8 cellular contexts compared by ENCODE assay signal in the genomic region with DNA sequence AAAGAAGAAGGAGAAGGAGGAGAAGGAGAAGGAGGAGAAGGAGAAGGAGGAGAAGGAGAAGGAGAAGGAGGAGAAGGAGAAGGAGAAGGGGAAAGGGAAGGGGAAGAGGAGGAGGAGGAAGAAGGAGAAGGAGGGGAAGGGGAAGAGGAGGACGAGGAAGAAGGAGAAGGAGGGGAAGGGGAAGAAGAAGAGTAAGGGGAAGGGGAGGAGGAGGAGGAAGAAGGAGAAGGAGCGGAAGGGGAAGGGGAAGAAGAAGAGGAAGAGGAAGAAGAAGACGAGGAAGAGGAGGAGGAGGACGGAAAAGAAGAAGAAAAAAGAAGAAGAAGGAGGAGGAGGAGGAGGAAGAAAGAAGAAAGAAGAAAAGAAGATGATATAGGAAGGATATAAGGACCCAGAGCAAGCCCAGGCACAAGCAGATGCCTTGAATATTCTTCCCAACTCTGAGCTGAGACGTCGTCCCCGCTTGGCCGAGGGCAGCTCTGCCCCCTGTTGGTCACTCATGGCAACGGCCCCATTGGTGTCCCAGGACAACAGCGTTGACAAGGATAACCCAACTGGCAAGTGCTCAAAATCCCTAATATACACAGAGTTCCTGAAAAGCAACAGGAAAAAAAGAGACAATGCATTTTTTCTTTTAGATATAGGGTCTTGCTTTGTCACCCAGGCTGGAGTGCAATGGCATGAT. TPM values are rescaled to one million over a fixed set of nuclear protein-coding genes. Genes with fewer than 3 reads are reported as not detected.
DNase-seq lines count a peak whose midpoint lies in the region; ATAC-seq, FAIRE-seq and TF ChIP-seq lines count a peak whose summit lies in the region.

No MANE protein-coding gene starts in this region.

- peak; percentile 39 for FAIRE-seq in HepG2 (lab: Jason Lieb, UNC)

- H3K9me3 ChIP-seq in HCT116 (ENCODE audit: control insufficient read depth in 1 of 2, insufficient read depth in 1 of 2, low read depth in 1 of 2, low read length in 2 of 2): no peaks in the 10 kb centered on the region
- no peaks in the 10 kb centered on the region for H3K9me3 ChIP-seq in HepG2 (ENCODE audit: low read length)

- ATAC-seq in HCT116: peak; percentile 88
- peak; percentile 67 for ATAC-seq in HepG2

- H3K4me2 ChIP-seq in HCT116 (ENCODE audit: low read length): 0 out of 2 replicates have a peak overlapping the region, but pooled peaks have one; percentile 25
- H3K4me2 ChIP-seq in HepG2 (ENCODE audit: low read depth, low read length): no peak overlapping the region

- H3K27ac Mint-ChIP-seq in activated naive CD8-positive, alpha-beta T cell treated with anti-CD3 and anti-CD28 coated beads for 36 hours: no peak overlapping the region

- DNase-seq in BJ (ENCODE audit: low read depth) (no peak), HCT116 (ENCODE audit: low read depth, low spot score) (peak; percentile 36), HepG2 (ENCODE audit: low spot score) (no peak), putamen (ENCODE audit: low spot score) (no peak), mesenteric fat pad (ENCODE audit: low spot score) (no peak), NCI-H510A treated with DMSO at 0.1 percent for 48 hours (lab: John Stamatoyannopoulos, UW) (no peak)
- peak; percentile 34 for DNase-seq in activated naive CD8-positive, alpha-beta T cell treated with anti-CD3 and anti-CD28 coated beads for 36 hours
- no peak for DNase-seq in central memory CD4-positive, alpha-beta T cell

- H4K20me1 ChIP-seq in HCT116 (ENCODE audit: insufficient read depth) (no peaks in the 10 kb centered on the region), HepG2 (ENCODE audit: insufficient read depth, low read length) (no peaks in the 10 kb centered on the region)

- no peaks in the 10 kb centered on the region for H3K79me2 ChIP-seq in HCT116 (ENCODE audit: insufficient read depth, low read length)
- no peaks in the 10 kb centered on the region for H3K79me2 ChIP-seq in HepG2 (ENCODE audit: insufficient read depth, low read length)

- CTCF ChIA-PET in BJ (lab: Yijun Ruan, JAX) (interaction anchor here (0.7 to 5.1 kb wide), 11 partner anchors 9 to 663 kb away, joined by 3 to 32 read pairs (median 3); no protein-coding TSS in a partner anchor), HCT116 (lab: Charles Lee) (interaction anchor here (0.5 to 2.4 kb wide), 15 partner anchors 9 to 189 kb away, joined by 3 to 20 read pairs (median 4); no protein-coding TSS in a partner anchor), HepG2 (lab: Yijun Ruan, JAX; ENCODE audit: low intra/inter-chr PET ratio, low total read pairs) (interaction anchor here (0.7 to 1.6 kb wide), 3 partner anchors 12 to 74 kb away, joined by 3 to 6 read pairs (median 4); no protein-coding TSS in a partner anchor)

- H3K36me3 ChIP-seq in BJ (ENCODE audit: control insufficient read depth, insufficient read depth, low read length): no peaks in the 10 kb centered on the region
- no peaks in the 10 kb centered on the region for H3K36me3 ChIP-seq in HCT116 (ENCODE audit: control insufficient read depth in 1 of 2, insufficient read depth in 2 of 2, low read length in 2 of 2)
- no peaks in the 10 kb centered on the region for H3K36me3 ChIP-seq in HepG2 (replicated peaks in 1 of 2; ENCODE audit: control insufficient read depth in 1 of 2, insufficient read depth in 2 of 2, low read length in 2 of 2)

- H3K27me3 Mint-ChIP-seq in activated naive CD8-positive, alpha-beta T cell treated with anti-CD3 and anti-CD28 coated beads for 36 hours: peaks cover 11% of the 10 kb centered on the region

- H3K27ac ChIP-seq in HCT116 (ENCODE audit: low read depth, low read length): no peak overlapping the region
- H3K27ac ChIP-seq in HepG2 (ENCODE audit: extremely low read length, insufficient read depth, low read length): no peak overlapping the region

- H3K4me3 ChIP-seq in BJ (ENCODE audit: low read depth, low read length) (no peak overlapping the region), HCT116 (replicated peaks in 1 of 2; ENCODE audit: low read depth in 1 of 2, low read length in 2 of 2) (no peak overlapping the region), HepG2 (replicated peaks in 1 of 3; ENCODE audit: insufficient read depth in 1 of 3, low read depth in 2 of 3, low read length in 3 of 3) (no peak overlapping the region; a peak in 1 of 6 replicates)

- peak; percentile 58 for TF ChIP-seq CTCF in BJ (IDR thresholded peaks at IDR 0.05; ENCODE audit: insufficient read depth, low read depth, low read length)
- TF ChIP-seq CTCF in HCT116 (IDR thresholded peaks at IDR 0.05 in 2 of 3, conservative IDR thresholded peaks at IDR 0.05 in 1 of 3; ENCODE audit: borderline replicate concordance in 1 of 3, insufficient read depth in 1 of 3, low read depth in 2 of 3, low read length in 2 of 3): peak; percentile 40 to 98 (median 94); a peak in 5 of 6 replicates
- TF ChIP-seq CTCF in HepG2 (CRISPR knock-in tag; IDR thresholded peaks at IDR 0.05): peak; percentile 77

- 31% methylated on average over 10 of the region's 10 CpGs for WGBS in HepG2 (ENCODE audit: low lambda C conversion rate)

- peaks cover 5% of the 10 kb centered on the region for H3K9me3 Mint-ChIP-seq in activated naive CD8-positive, alpha-beta T cell treated with anti-CD3 and anti-CD28 coated beads for 36 hours

- intact Hi-C loops in HCT116 (cut with micrococcal nuclease): loop anchor here (10.0 kb wide), 1 partner anchor 372 kb away; a partner anchor contains a TSS
- intact Hi-C loops in HepG2 (cut with micrococcal nuclease; ENCODE audit: unreplicated experiment): no loop called here

- TF ChIP-seq EP300 in HepG2 (IDR thresholded peaks at IDR 0.05; ENCODE audit: low read depth in 2 of 2, low read length in 2 of 2): no peak
- TF ChIP-seq EP300 in HepG2 (CRISPR knock-in tag; IDR thresholded peaks at IDR 0.05; ENCODE audit: borderline replicate concordance): no peak

- BruUV-seq in HCT116 (replicated peaks; lab: Mats Ljungman, UMichigan) (no TSS peak), HepG2 (replicated peaks; lab: Mats Ljungman, UMichigan) (no TSS peak)

- H3K4me1 ChIP-seq in HCT116 (ENCODE audit: control insufficient read depth in 1 of 2, insufficient read depth in 2 of 2, low read length in 2 of 2) (peaks cover 2 to 17% of the 10 kb centered on the region in 2 experiments), HepG2 (ENCODE audit: insufficient read depth, low read length) (peaks cover 34% of the 10 kb centered on the region)

- TF ChIP-seq RAD21 in HCT116 (IDR thresholded peaks at IDR 0.05; ENCODE audit: low read depth) (peak; percentile 57), HepG2 (CRISPR knock-in tag; IDR thresholded peaks at IDR 0.05) (peak; percentile 25; the same call in 1 of the 2 replicates)

- no peak overlapping the region for H3K4me3 Mint-ChIP-seq in activated naive CD8-positive, alpha-beta T cell treated with anti-CD3 and anti-CD28 coated beads for 36 hours

- RAD21 ChIA-PET in HCT116 (lab: Charles Lee; ENCODE audit: low non-redundant PET in 1 of 2, low total read pairs in 2 of 2, uncharacterized antibody in 2 of 2, unreplicated experiment in 2 of 2): no interaction called here

- no peaks in the 10 kb centered on the region for H3K9me2 ChIP-seq in HCT116 (ENCODE audit: insufficient read depth)

- TF ChIP-seq POLR2A in HCT116 (IDR thresholded peaks at IDR 0.05; ENCODE audit: borderline replicate concordance, extremely low read depth, insufficient read depth, insufficient read length) (no peak), HepG2 (IDR thresholded peaks at IDR 0.05; ENCODE audit: insufficient read depth in 1 of 2, low read depth in 2 of 2, low read length in 2 of 2) (no peak)

- H3K36me3 Mint-ChIP-seq in activated naive CD8-positive, alpha-beta T cell treated with anti-CD3 and anti-CD28 coated beads for 36 hours: no peaks in the 10 kb centered on the region

- H3K9ac ChIP-seq in HCT116 (ENCODE audit: low read length): no peak overlapping the region
- no peak overlapping the region for H3K9ac ChIP-seq in HepG2 (ENCODE audit: insufficient read depth, low read depth, low read length)

- in situ Hi-C loops in HepG2 (cut with HindIII; ENCODE audit: extremely low pct_ligation_motif_present, low pct_unique_long_range_greater_than_20kb): no loop called here

- H3K27me3 ChIP-seq in BJ (ENCODE audit: control insufficient read depth, insufficient read depth, low read length): no peaks in the 10 kb centered on the region
- H3K27me3 ChIP-seq in HCT116 (ENCODE audit: insufficient read depth, low read length): no peaks in the 10 kb centered on the region
- H3K27me3 ChIP-seq in HepG2 (ENCODE audit: control insufficient read depth in 1 of 2, insufficient read depth in 2 of 2, low read length in 2 of 2): no peaks in the 10 kb centered on the region

- H2AFZ ChIP-seq in HCT116 (ENCODE audit: low read depth, low read length, poor library complexity, severe bottlenecking) (peak overlapping the region; percentile 17), HepG2 (ENCODE audit: low read length) (no peak overlapping the region)

- peaks cover 1% of the 10 kb centered on the region for H3K4me1 Mint-ChIP-seq in activated naive CD8-positive, alpha-beta T cell treated with anti-CD3 and anti-CD28 coated beads for 36 hours

- POLR2A ChIA-PET in BJ (lab: Charles Lee) (no interaction called here), HCT116 (lab: Charles Lee) (interaction anchor here (0.9 to 1.6 kb wide), 2 partner anchors 74 to 195 kb away, joined by 3 to 4 read pairs; a partner anchor contains a TSS), HepG2 (lab: Yijun Ruan, JAX) (interaction anchor here (0.9 to 1.4 kb wide), 3 partner anchors 11 to 81 kb away, joined by 3 to 4 read pairs (median 3); a partner anchor contains a TSS)

RNA-seq across cellular contexts. Expression of a gene that starts 30.6 kb away (rescaled TPM):
- polyA plus RNA-seq in BJ (2011; rRNA removed) (0.21 and 0.51 TPM in 2 replicates), HepG2 (2011; rRNA removed) (8.8 and 13.2 TPM in 2 replicates)
- 0.28 TPM in 1 of 2 replicates, not detected in the other for polyA minus RNA-seq in BJ (2011; rRNA and poly(A)+ RNA removed)
- total RNA-seq in HCT116 (2021; ENCODE audit: unreplicated experiment) (not detected), HepG2 (2016; rRNA removed; fragmentation: Illumina TruSeq; extraction: Trizol) (2.3 and 3.4 TPM in 2 replicates), mesenteric fat pad (not detected)
- polyA plus RNA-seq in HCT116 (2012): not detected in 2 replicates
- total RNA-seq in activated naive CD8-positive, alpha-beta T cell treated with anti-CD3 and anti-CD28 coated beads for 36 hours: not detected
- total RNA-seq in HepG2 (2016; cell fraction: cytosol; rRNA removed; fragmentation: Illumina TruSeq; extraction: Trizol; ENCODE audit: low read depth): 2.7 and 3.5 TPM in 2 replicates
- total RNA-seq in HepG2 (2016; cell fraction: insoluble cytoplasmic fraction; rRNA removed; fragmentation: Illumina TruSeq; extraction: Trizol): 2.3 and 3.6 TPM in 2 replicates
- total RNA-seq in HepG2 (2016; cell fraction: membrane; rRNA removed; fragmentation: Illumina TruSeq; extraction: Trizol): 3.3 and 4.5 TPM in 2 replicates
- total RNA-seq in HepG2 (2016; cell fraction: nucleus; rRNA removed; fragmentation: Illumina TruSeq; extraction: Trizol): 2.9 and 3.3 TPM in 2 replicates
- polyA plus RNA-seq in HepG2 (2011; cell fraction: cytosol; rRNA removed): 4.8 and 4.9 TPM in 2 replicates
- polyA plus RNA-seq in HepG2 (2011; cell fraction: nucleus; rRNA removed): 2.1 and 7.8 TPM in 2 replicates
- polyA plus RNA-seq in HepG2 (2012): 6.8 and 14.5 TPM in 2 replicates
- 2.5 and 3.3 TPM in 2 replicates for polyA plus RNA-seq in HepG2 (2016; cell fraction: cytosol; fragmentation: Illumina TruSeq; extraction: Trizol; ENCODE audit: low read depth)
- polyA plus RNA-seq in HepG2 (2016; cell fraction: insoluble cytoplasmic fraction; fragmentation: Illumina TruSeq; extraction: Trizol; ENCODE audit: low read depth): 1.6 and 3.8 TPM in 2 replicates
- 3.3 and 3.9 TPM in 2 replicates for polyA plus RNA-seq in HepG2 (2016; cell fraction: membrane; fragmentation: Illumina TruSeq; extraction: Trizol; ENCODE audit: low read depth)
- polyA plus RNA-seq in HepG2 (2016; cell fraction: nucleus; fragmentation: Illumina TruSeq; extraction: Trizol; ENCODE audit: insufficient read depth, low read depth): 2.7 and 4.2 TPM in 2 replicates
- polyA minus RNA-seq in HepG2 (2011; rRNA and poly(A)+ RNA removed; ENCODE audit: low replicate concordance): 23.1 TPM in 1 of 2 replicates, not detected in the other
- 0.99 and 1.8 TPM in 2 replicates for polyA minus RNA-seq in HepG2 (2011; cell fraction: cytosol; rRNA and poly(A)+ RNA removed)
- 3.9 and 9.3 TPM in 2 replicates for polyA minus RNA-seq in HepG2 (2011; cell fraction: nucleus; rRNA and poly(A)+ RNA removed)

RNA-seq across cellular contexts. Expression of a gene that starts 53.2 kb away (rescaled TPM):
- not detected in 2 replicates for polyA plus RNA-seq in BJ (2011; rRNA removed)
- polyA minus RNA-seq in BJ (2011; rRNA and poly(A)+ RNA removed): not detected in 2 replicates
- total RNA-seq in HCT116 (2021; ENCODE audit: unreplicated experiment): not detected
- polyA plus RNA-seq in HCT116 (2012): 0.05 TPM in 1 of 2 replicates, not detected in the other
- not detected for total RNA-seq in activated naive CD8-positive, alpha-beta T cell treated with anti-CD3 and anti-CD28 coated beads for 36 hours
- not detected in 2 replicates for total RNA-seq in HepG2 (2016; rRNA removed; fragmentation: Illumina TruSeq; extraction: Trizol)
- not detected in 2 replicates for total RNA-seq in HepG2 (2016; cell fraction: cytosol; rRNA removed; fragmentation: Illumina TruSeq; extraction: Trizol; ENCODE audit: low read depth)
- total RNA-seq in HepG2 (2016; cell fraction: insoluble cytoplasmic fraction; rRNA removed; fragmentation: Illumina TruSeq; extraction: Trizol): not detected in 2 replicates
- total RNA-seq in HepG2 (2016; cell fraction: membrane; rRNA removed; fragmentation: Illumina TruSeq; extraction: Trizol): not detected in 2 replicates
- not detected in 2 replicates for total RNA-seq in HepG2 (2016; cell fraction: nucleus; rRNA removed; fragmentation: Illumina TruSeq; extraction: Trizol)
- 0.04 and 0.12 TPM in 2 replicates for polyA plus RNA-seq in HepG2 (2011; rRNA removed)
- not detected in 2 replicates for polyA plus RNA-seq in HepG2 (2011; cell fraction: cytosol; rRNA removed)
- 0.19 TPM in 1 of 2 replicates, not detected in the other for polyA plus RNA-seq in HepG2 (2011; cell fraction: nucleus; rRNA removed)
- polyA plus RNA-seq in HepG2 (2012): not detected in 2 replicates
- not detected in 2 replicates for polyA plus RNA-seq in HepG2 (2016; cell fraction: cytosol; fragmentation: Illumina TruSeq; extraction: Trizol; ENCODE audit: low read depth)
- not detected in 2 replicates for polyA plus RNA-seq in HepG2 (2016; cell fraction: insoluble cytoplasmic fraction; fragmentation: Illumina TruSeq; extraction: Trizol; ENCODE audit: low read depth)
- polyA plus RNA-seq in HepG2 (2016; cell fraction: membrane; fragmentation: Illumina TruSeq; extraction: Trizol; ENCODE audit: low read depth): not detected in 2 replicates
- not detected in 2 replicates for polyA plus RNA-seq in HepG2 (2016; cell fraction: nucleus; fragmentation: Illumina TruSeq; extraction: Trizol; ENCODE audit: insufficient read depth, low read depth)
- 0.16 TPM in 1 of 2 replicates, not detected in the other for polyA minus RNA-seq in HepG2 (2011; rRNA and poly(A)+ RNA removed; ENCODE audit: low replicate concordance)
- polyA minus RNA-seq in HepG2 (2011; cell fraction: cytosol; rRNA and poly(A)+ RNA removed): not detected in 2 replicates
- polyA minus RNA-seq in HepG2 (2011; cell fraction: nucleus; rRNA and poly(A)+ RNA removed): 0.37 TPM in 1 of 2 replicates, not detected in the other
- not detected for total RNA-seq in mesenteric fat pad

Comparison
In these comparisons a context has a peak if more than half of its experiments do, and no peak if none do; other contexts are left out.
1. DNase-seq: peak in HCT116 (single experiment) and activated naive CD8-positive, alpha-beta T cell treated with anti-CD3 and anti-CD28 coated beads for 36 hours (single experiment); none in BJ (single experiment), HepG2 (single experiment), putamen (single experiment), mesenteric fat pad (single experiment), NCI-H510A treated with DMSO at 0.1 percent for 48 hours (single experiment) and central memory CD4-positive, alpha-beta T cell (single experiment).
2. Peak in every context shown above with its lines, with median percentiles within 50 percentile points of each other: CTCF ChIP-seq.